Comparison of ENCODE assay signal across 1 cellular context in genomic region chr9:128078504-128079434, GRCh38.
TF ChIP-seq lines count a peak whose summit lies in the region.

No MANE protein-coding gene starts in this region.

TF ChIP-seq in K562, 482 proteins besides CTCF, POLR2A, EP300 and RAD21 (continued from another document and continues in another):
- TF ChIP-seq TCFL5 (CRISPR knock-in tag; conservative IDR thresholded peaks at IDR 0.05) (no peak), RCOR1 (IDR thresholded peaks at IDR 0.05; ENCODE audit: borderline replicate concordance in 1 of 2, low read depth in 2 of 2, low read length in 2 of 2) (peak in 1 of 2 experiments; percentile 89; a peak in 2 of 4 replicates), BHLHE40 (IDR thresholded peaks at IDR 0.05; ENCODE audit: low read length) (0 out of 2 replicates have a peak, but pooled peaks have one; percentile 6), CREBBP (IDR thresholded peaks at IDR 0.05; ENCODE audit: low read depth, low read length) (no peak), HMBOX1 (IDR thresholded peaks at IDR 0.05) (peak; percentile 99), MAFK (IDR thresholded peaks at IDR 0.05; ENCODE audit: low read length) (peak; percentile 24; the same call in 1 of the 2 replicates), ZNF764 (CRISPR knock-in tag; IDR thresholded peaks at IDR 0.05; ENCODE audit: low read depth) (no peak), TRIM24 (IDR thresholded peaks at IDR 0.05) (peak; percentile 11 to 54; a peak in 1 of 4 replicates), ZNF175 (CRISPR knock-in tag; IDR thresholded peaks at IDR 0.05; ENCODE audit: low read depth) (0 out of 2 replicates have a peak, but pooled peaks have one; percentile 8), DEAF1 (CRISPR knock-in tag; IDR thresholded peaks at IDR 0.05) (0 out of 2 replicates have a peak, but pooled peaks have one; percentile 3), HNRNPUL1 (IDR thresholded peaks at IDR 0.05; ENCODE audit: low read length) (no peak), MEF2D (tag; conservative IDR thresholded peaks at IDR 0.05; ENCODE audit: low read depth) (0 out of 2 replicates have a peak, but pooled peaks have one; percentile 37), PHB2 (IDR thresholded peaks at IDR 0.05; ENCODE audit: low read depth) (no peak), TCF7 (IDR thresholded peaks at IDR 0.05; ENCODE audit: borderline replicate concordance) (peak; percentile 89), NFATC3 (IDR thresholded peaks at IDR 0.05) (peak; percentile 24; the same call in 1 of the 2 replicates), ZNF311 (CRISPR knock-in tag; IDR thresholded peaks at IDR 0.05) (no peak), TAF1 (IDR thresholded peaks at IDR 0.05; ENCODE audit: control insufficient read depth, extremely low read depth, insufficient read depth, low read length, severe bottlenecking) (peak; percentile 46), ZNF561 (CRISPR knock-in tag; conservative IDR thresholded peaks at IDR 0.05) (no peak), ZNF639 (CRISPR knock-in tag; conservative IDR thresholded peaks at IDR 0.05 in 1 of 2, IDR thresholded peaks at IDR 0.05 in 1 of 2) (peak in 1 of 2 experiments; percentile 51; a peak in 1 of 4 replicates), DPF2 (IDR thresholded peaks at IDR 0.05) (peak; percentile 98), SREBF2 (CRISPR knock-in tag; IDR thresholded peaks at IDR 0.05) (no peak), TAL1 (IDR thresholded peaks at IDR 0.05) (peak; percentile 78), ETV6 (IDR thresholded peaks at IDR 0.05; ENCODE audit: borderline replicate concordance in 1 of 2, low read depth in 2 of 2, low read length in 1 of 2) (peak; percentile 34 to 72; a peak in 1 of 4 replicates), ETV6 (CRISPR knock-in tag; IDR thresholded peaks at IDR 0.05; ENCODE audit: borderline replicate concordance) (no peak), ZNF76 (CRISPR knock-in tag; IDR thresholded peaks at IDR 0.05; ENCODE audit: borderline replicate concordance) (no peak), RBBP5 (IDR thresholded peaks at IDR 0.05; ENCODE audit: borderline replicate concordance, insufficient read depth, low read length, poor library complexity, severe bottlenecking) (peak; percentile 80), ZNF140 (CRISPR knock-in tag; IDR thresholded peaks at IDR 0.05) (no peak), HMGN3 (IDR thresholded peaks at IDR 0.05; ENCODE audit: borderline replicate concordance, extremely low read depth, insufficient read length, low read depth, low read length) (no peak), TBL1XR1 (IDR thresholded peaks at IDR 0.05; ENCODE audit: low read length in 2 of 2) (peak in 1 of 2 experiments; percentile 69; a peak in 2 of 4 replicates), POLR2AphosphoS2 (IDR thresholded peaks at IDR 0.05; ENCODE audit: low read length) (no peak), RBFOX2 (IDR thresholded peaks at IDR 0.05; ENCODE audit: low read depth, low read length) (peak; percentile 40), NFE2 (IDR thresholded peaks at IDR 0.05; ENCODE audit: low read depth) (peak; percentile 75), CSDE1 (IDR thresholded peaks at IDR 0.05) (no peak), ZNF143 (CRISPR knock-in tag; IDR thresholded peaks at IDR 0.05) (no peak), ZNF655 (CRISPR knock-in tag; IDR thresholded peaks at IDR 0.05) (no peak), KAT7 (CRISPR knock-in tag; IDR thresholded peaks at IDR 0.05; ENCODE audit: borderline replicate concordance) (0 out of 2 replicates have a peak, but pooled peaks have one; percentile 18), ZNF224 (CRISPR knock-in tag; IDR thresholded peaks at IDR 0.05) (no peak), KDM2B (CRISPR knock-in tag; IDR thresholded peaks at IDR 0.05) (no peak), ZNF75A (CRISPR knock-in tag; IDR thresholded peaks at IDR 0.05) (0 out of 2 replicates have a peak, but pooled peaks have one; percentile 40), USF1 (CRISPR knock-in tag; IDR thresholded peaks at IDR 0.05) (no peak), BMI1 (IDR thresholded peaks at IDR 0.05; ENCODE audit: low read length) (no peak), SOX6 (IDR thresholded peaks at IDR 0.05) (peak; percentile 96), SRSF1 (IDR thresholded peaks at IDR 0.05; ENCODE audit: low read depth, low read length) (no peak), MTA2 (IDR thresholded peaks at IDR 0.05; ENCODE audit: low read depth) (peak; percentile 57), JUN (IDR thresholded peaks at IDR 0.05; ENCODE audit: borderline replicate concordance, low read depth, low read length) (peak; percentile 94), JUN (CRISPR knock-in tag; IDR thresholded peaks at IDR 0.05; ENCODE audit: borderline replicate concordance) (no peak), LCOR (CRISPR knock-in tag; IDR thresholded peaks at IDR 0.05) (peak; percentile 69; the same call in 1 of the 2 replicates), SMARCC2 (IDR thresholded peaks at IDR 0.05; ENCODE audit: low read depth) (peak; percentile 97), ELF4 (CRISPR knock-in tag; IDR thresholded peaks at IDR 0.05) (no peak), RBM15 (IDR thresholded peaks at IDR 0.05; ENCODE audit: insufficient read depth, low read length) (no peak)
- TF ChIP-seq, protein P1, sequence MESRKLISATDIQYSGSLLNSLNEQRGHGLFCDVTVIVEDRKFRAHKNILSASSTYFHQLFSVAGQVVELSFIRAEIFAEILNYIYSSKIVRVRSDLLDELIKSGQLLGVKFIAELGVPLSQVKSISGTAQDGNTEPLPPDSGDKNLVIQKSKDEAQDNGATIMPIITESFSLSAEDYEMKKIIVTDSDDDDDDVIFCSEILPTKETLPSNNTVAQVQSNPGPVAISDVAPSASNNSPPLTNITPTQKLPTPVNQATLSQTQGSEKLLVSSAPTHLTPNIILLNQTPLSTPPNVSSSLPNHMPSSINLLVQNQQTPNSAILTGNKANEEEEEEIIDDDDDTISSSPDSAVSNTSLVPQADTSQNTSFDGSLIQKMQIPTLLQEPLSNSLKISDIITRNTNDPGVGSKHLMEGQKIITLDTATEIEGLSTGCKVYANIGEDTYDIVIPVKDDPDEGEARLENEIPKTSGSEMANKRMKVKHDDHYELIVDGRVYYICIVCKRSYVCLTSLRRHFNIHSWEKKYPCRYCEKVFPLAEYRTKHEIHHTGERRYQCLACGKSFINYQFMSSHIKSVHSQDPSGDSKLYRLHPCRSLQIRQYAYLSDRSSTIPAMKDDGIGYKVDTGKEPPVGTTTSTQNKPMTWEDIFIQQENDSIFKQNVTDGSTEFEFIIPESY (CRISPR knock-in tag; IDR thresholded peaks at IDR 0.05) = no peak
- TF ChIP-seq, protein P2, sequence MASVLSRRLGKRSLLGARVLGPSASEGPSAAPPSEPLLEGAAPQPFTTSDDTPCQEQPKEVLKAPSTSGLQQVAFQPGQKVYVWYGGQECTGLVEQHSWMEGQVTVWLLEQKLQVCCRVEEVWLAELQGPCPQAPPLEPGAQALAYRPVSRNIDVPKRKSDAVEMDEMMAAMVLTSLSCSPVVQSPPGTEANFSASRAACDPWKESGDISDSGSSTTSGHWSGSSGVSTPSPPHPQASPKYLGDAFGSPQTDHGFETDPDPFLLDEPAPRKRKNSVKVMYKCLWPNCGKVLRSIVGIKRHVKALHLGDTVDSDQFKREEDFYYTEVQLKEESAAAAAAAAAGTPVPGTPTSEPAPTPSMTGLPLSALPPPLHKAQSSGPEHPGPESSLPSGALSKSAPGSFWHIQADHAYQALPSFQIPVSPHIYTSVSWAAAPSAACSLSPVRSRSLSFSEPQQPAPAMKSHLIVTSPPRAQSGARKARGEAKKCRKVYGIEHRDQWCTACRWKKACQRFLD (CRISPR knock-in tag; IDR thresholded peaks at IDR 0.05) = no peak; the same call in 1 of the 2 replicates
- TF ChIP-seq, protein P3, sequence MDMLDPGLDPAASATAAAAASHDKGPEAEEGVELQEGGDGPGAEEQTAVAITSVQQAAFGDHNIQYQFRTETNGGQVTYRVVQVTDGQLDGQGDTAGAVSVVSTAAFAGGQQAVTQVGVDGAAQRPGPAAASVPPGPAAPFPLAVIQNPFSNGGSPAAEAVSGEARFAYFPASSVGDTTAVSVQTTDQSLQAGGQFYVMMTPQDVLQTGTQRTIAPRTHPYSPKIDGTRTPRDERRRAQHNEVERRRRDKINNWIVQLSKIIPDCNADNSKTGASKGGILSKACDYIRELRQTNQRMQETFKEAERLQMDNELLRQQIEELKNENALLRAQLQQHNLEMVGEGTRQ (CRISPR knock-in tag; IDR thresholded peaks at IDR 0.05) = no peak
- TF ChIP-seq, protein P4, sequence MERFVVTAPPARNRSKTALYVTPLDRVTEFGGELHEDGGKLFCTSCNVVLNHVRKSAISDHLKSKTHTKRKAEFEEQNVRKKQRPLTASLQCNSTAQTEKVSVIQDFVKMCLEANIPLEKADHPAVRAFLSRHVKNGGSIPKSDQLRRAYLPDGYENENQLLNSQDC (CRISPR knock-in tag; IDR thresholded peaks at IDR 0.05) = no peak
- TF ChIP-seq, protein P5, sequence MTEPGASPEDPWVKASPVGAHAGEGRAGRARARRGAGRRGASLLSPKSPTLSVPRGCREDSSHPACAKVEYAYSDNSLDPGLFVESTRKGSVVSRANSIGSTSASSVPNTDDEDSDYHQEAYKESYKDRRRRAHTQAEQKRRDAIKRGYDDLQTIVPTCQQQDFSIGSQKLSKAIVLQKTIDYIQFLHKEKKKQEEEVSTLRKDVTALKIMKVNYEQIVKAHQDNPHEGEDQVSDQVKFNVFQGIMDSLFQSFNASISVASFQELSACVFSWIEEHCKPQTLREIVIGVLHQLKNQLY (CRISPR knock-in tag; conservative IDR thresholded peaks at IDR 0.05) = no peak
- TF ChIP-seq, protein P6, sequence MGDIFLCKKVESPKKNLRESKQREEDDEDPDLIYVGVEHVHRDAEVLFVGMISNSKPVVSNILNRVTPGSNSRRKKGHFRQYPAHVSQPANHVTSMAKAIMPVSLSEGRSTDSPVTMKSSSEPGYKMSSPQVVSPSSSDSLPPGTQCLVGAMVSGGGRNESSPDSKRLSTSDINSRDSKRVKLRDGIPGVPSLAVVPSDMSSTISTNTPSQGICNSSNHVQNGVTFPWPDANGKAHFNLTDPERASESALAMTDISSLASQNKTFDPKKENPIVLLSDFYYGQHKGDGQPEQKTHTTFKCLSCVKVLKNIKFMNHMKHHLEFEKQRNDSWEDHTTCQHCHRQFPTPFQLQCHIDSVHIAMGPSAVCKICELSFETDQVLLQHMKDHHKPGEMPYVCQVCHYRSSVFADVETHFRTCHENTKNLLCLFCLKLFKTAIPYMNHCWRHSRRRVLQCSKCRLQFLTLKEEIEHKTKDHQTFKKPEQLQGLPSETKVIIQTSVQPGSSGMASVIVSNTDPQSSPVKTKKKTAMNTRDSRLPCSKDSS (IDR thresholded peaks at IDR 0.05; ENCODE audit: low read depth, partially characterized antibody) = no peak
- TF ChIP-seq, protein P7, sequence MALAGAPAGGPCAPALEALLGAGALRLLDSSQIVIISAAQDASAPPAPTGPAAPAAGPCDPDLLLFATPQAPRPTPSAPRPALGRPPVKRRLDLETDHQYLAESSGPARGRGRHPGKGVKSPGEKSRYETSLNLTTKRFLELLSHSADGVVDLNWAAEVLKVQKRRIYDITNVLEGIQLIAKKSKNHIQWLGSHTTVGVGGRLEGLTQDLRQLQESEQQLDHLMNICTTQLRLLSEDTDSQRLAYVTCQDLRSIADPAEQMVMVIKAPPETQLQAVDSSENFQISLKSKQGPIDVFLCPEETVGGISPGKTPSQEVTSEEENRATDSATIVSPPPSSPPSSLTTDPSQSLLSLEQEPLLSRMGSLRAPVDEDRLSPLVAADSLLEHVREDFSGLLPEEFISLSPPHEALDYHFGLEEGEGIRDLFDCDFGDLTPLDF (CRISPR knock-in tag; IDR thresholded peaks at IDR 0.05) = no peak
